Comparison of ENCODE assay signal across 8 cellular contexts in genomic region chr12:11545438-11546330, GRCh38.
DNase-seq lines count a peak whose midpoint lies in the region; ATAC-seq lines count a peak whose summit lies in the region.

No MANE protein-coding gene starts in this region.

- intact Hi-C loops in Right ventricle myocardium inferior (cut with DNase I) (no loop called here), cardiac septum (cut with DNase I) (no loop called here)

- DNase-seq in Right ventricle myocardium inferior (ENCODE audit: missing footprints) (no peak), cardiac septum (ENCODE audit: low spot score) (no peak), iris pigment epithelial cell (ENCODE audit: low read depth) (peak; percentile 12), NCI-H1436 (lab: John Stamatoyannopoulos, UW) (no peak), C1 segment of cervical spinal cord (lab: John Stamatoyannopoulos, UW) (no peak), cortex of kidney (lab: John Stamatoyannopoulos, UW) (no peak)

- ATAC-seq in Right ventricle myocardium inferior (peak; percentile 39), HG03064 (IDR thresholded peaks at IDR 0.05; ENCODE audit: low read depth, unreplicated experiment) (peak; percentile 76)
- ATAC-seq in activated CD4-positive, CD25-positive, alpha-beta regulatory T cell treated with anti-CD3 and anti-CD28 coated beads, Interleukin-2, amount 50 U/mL, for 24 hours, result peak; percentile 88 to 89
